In the genomic region with DNA sequence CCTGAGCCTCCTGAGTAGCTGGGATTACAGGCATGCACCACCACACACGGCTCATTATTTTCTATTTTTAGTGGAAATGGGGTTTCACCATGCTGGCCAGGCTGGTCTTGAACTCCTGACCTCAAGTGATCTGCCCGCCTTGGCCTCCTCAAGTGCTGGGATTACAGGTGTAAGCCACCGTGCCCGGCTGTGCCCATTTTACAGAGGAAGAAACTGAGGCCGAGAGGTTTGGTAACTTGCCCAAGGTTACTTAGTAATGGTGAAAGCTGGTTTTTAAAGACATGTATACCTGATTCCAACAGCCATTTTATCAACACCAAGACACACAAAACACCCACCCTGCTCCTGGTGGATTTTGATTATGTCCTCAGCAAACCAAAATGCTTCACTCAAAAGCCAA, we compare ENCODE assay signal across 39 cellular contexts.
"Had no signal": no experiment of that assay in that cellular context is flagged by ENCODE, and none has a peak within 500 bp of the region (broad histone marks: within the 10 kb centered on the region; RNA-seq: fewer than 3 reads in every experiment).

No MANE protein-coding gene starts in this region.

- H3K36me3 ChIP-seq: adrenal gland, ascending aorta, brain microvascular endothelial cell, breast epithelium, cardiac muscle cell had no signal

- H3K27ac Mint-ChIP-seq: activated naive CD4-positive, alpha-beta T cell treated with anti-CD3 and anti-CD28 coated beads for 36 hours; activated naive CD4-positive, alpha-beta T cell treated with anti-CD3 and anti-CD28 coated beads, Interleukin-2, amount 10 ng/mL, durations not matched to agents 7 days and 5 days; activated naive CD4-positive, alpha-beta T cell treated with anti-CD3 and anti-CD28 coated beads, Interleukin-2, amount 50 U/mL, for 24 hours; activated naive CD4-positive, alpha-beta T cell treated with anti-CD3 and anti-CD28 coated beads, Interleukin-2, amount 50 U/mL, for 72 hours; activated naive CD8-positive, alpha-beta T cell; activated naive CD8-positive, alpha-beta T cell treated with anti-CD3 and anti-CD28 coated beads for 36 hours; activated naive CD8-positive, alpha-beta T cell treated with anti-CD3 and anti-CD28 coated beads, Interleukin-2, amount 10 ng/mL, durations not matched to agents 7 days and 5 days; activated naive CD8-positive, alpha-beta T cell treated with anti-CD3 and anti-CD28 coated beads, Interleukin-2, amount 50 U/mL, for 24 hours; activated T-cell treated with anti-CD3 and anti-CD28 coated beads, Interleukin-2, amount 50 U/mL, for 24 hours; activated T-cell treated with anti-CD3 and anti-CD28 coated beads, Interleukin-2, amount 50 U/mL, for 72 hours; activated T-helper 1 cell treated with anti-CD3 and anti-CD28 coated beads, Interleukin-12 subunit alpha, Interleukin-12 subunit beta, Interleukin-2, Interleukin-4 antibody, amounts not matched to agents 30 ng/mL and 10 ng/mL and 1 ng/mL, durations not matched to agents 14 hours and 24 hours and 36 hours; activated T-helper 17 cell treated with anti-CD3 and anti-CD28 coated beads, Interleukin-2, amount 50 U/mL, for 72 hours; activated T-helper 2 cell treated with anti-CD3 and anti-CD28 coated beads, Interferon-gamma antibody, Interleukin-2, Interleukin-4, amounts not matched to agents 10 μg/mL and 5 μg/mL and 100 μg/mL, durations not matched to agents 14 hours and 24 hours and 36 hours; brain had no signal

- H3K9me3 ChIP-seq: adrenal gland, ascending aorta, body of pancreas, breast epithelium had no signal

- H3K9me3 Mint-ChIP-seq: activated naive CD4-positive, alpha-beta T cell treated with anti-CD3 and anti-CD28 coated beads for 36 hours; activated naive CD4-positive, alpha-beta T cell treated with anti-CD3 and anti-CD28 coated beads, Interleukin-2, amount 50 U/mL, for 24 hours; activated naive CD8-positive, alpha-beta T cell treated with anti-CD3 and anti-CD28 coated beads for 36 hours; activated naive CD8-positive, alpha-beta T cell treated with anti-CD3 and anti-CD28 coated beads, Interleukin-2, amount 50 U/mL, for 24 hours; activated T-cell treated with anti-CD3 and anti-CD28 coated beads, Interleukin-2, amount 50 U/mL, for 24 hours; activated T-cell treated with anti-CD3 and anti-CD28 coated beads, Interleukin-2, amount 50 U/mL, for 4 hours; activated T-cell treated with anti-CD3 and anti-CD28 coated beads, Interleukin-2, amount 50 U/mL, for 72 hours; activated T-helper 1 cell treated with anti-CD3 and anti-CD28 coated beads, Interleukin-12 subunit alpha, Interleukin-12 subunit beta, Interleukin-2, Interleukin-4 antibody, amounts not matched to agents 30 ng/mL and 10 ng/mL and 1 ng/mL, durations not matched to agents 14 hours and 24 hours and 36 hours; activated T-helper 17 cell treated with anti-CD3 and anti-CD28 coated beads, Interleukin-2, amount 50 U/mL, for 72 hours; activated T-helper 2 cell treated with anti-CD3 and anti-CD28 coated beads, Interferon-gamma antibody, Interleukin-2, Interleukin-4, amounts not matched to agents 10 μg/mL and 5 μg/mL and 100 μg/mL, durations not matched to agents 14 hours and 24 hours and 36 hours; brain; central memory CD8-positive, alpha-beta T cell had no signal

- H3K4me3 ChIP-seq: adrenal gland, ascending aorta, body of pancreas, breast epithelium, cardiac muscle cell had no signal

- H3K4me1 ChIP-seq: adrenal gland, ascending aorta, breast epithelium had no signal

- H3K36me3 Mint-ChIP-seq: activated naive CD4-positive, alpha-beta T cell treated with anti-CD3 and anti-CD28 coated beads, Interleukin-2, amount 50 U/mL, for 72 hours; activated naive CD8-positive, alpha-beta T cell had no signal

- H3K4me3 Mint-ChIP-seq: activated naive CD4-positive, alpha-beta T cell treated with anti-CD3 and anti-CD28 coated beads for 36 hours; activated naive CD4-positive, alpha-beta T cell treated with anti-CD3 and anti-CD28 coated beads, Interleukin-2, amount 10 ng/mL, durations not matched to agents 7 days and 5 days; activated naive CD4-positive, alpha-beta T cell treated with anti-CD3 and anti-CD28 coated beads, Interleukin-2, amount 50 U/mL, for 24 hours; activated naive CD8-positive, alpha-beta T cell; activated naive CD8-positive, alpha-beta T cell treated with anti-CD3 and anti-CD28 coated beads for 36 hours; activated naive CD8-positive, alpha-beta T cell treated with anti-CD3 and anti-CD28 coated beads, Interleukin-2, amount 10 ng/mL, durations not matched to agents 7 days and 5 days; activated naive CD8-positive, alpha-beta T cell treated with anti-CD3 and anti-CD28 coated beads, Interleukin-2, amount 50 U/mL, for 24 hours; activated T-cell treated with anti-CD3 and anti-CD28 coated beads, Interleukin-2, amount 50 U/mL, for 24 hours; activated T-cell treated with anti-CD3 and anti-CD28 coated beads, Interleukin-2, amount 50 U/mL, for 4 hours; activated T-cell treated with anti-CD3 and anti-CD28 coated beads, Interleukin-2, amount 50 U/mL, for 72 hours; activated T-helper 1 cell treated with anti-CD3 and anti-CD28 coated beads, Interleukin-12 subunit alpha, Interleukin-12 subunit beta, Interleukin-2, Interleukin-4 antibody, amounts not matched to agents 30 ng/mL and 10 ng/mL and 1 ng/mL, durations not matched to agents 14 hours and 24 hours and 36 hours; activated T-helper 17 cell treated with anti-CD3 and anti-CD28 coated beads, Interleukin-2, amount 50 U/mL, for 72 hours; brain; central memory CD8-positive, alpha-beta T cell had no signal

- ATAC-seq: activated naive CD4-positive, alpha-beta T cell treated with anti-CD3 and anti-CD28 coated beads, Interleukin-2, amount 50 U/mL, for 72 hours; activated naive CD8-positive, alpha-beta T cell treated with anti-CD3 and anti-CD28 coated beads, Interleukin-2, amount 50 U/mL, for 24 hours; activated T-cell treated with anti-CD3 and anti-CD28 coated beads, Interleukin-2, amount 50 U/mL, for 4 hours; activated T-cell treated with anti-CD3 and anti-CD28 coated beads, Interleukin-2, amount 50 U/mL, for 72 hours; activated T-helper 17 cell treated with anti-CD3 and anti-CD28 coated beads, Interleukin-2, amount 50 U/mL, for 72 hours; body of pancreas had no signal

- H3K27me3 ChIP-seq: adrenal gland, ascending aorta, body of pancreas, brain microvascular endothelial cell, breast epithelium, cardiac muscle cell had no signal

- H3K27me3 Mint-ChIP-seq: activated naive CD4-positive, alpha-beta T cell treated with anti-CD3 and anti-CD28 coated beads, Interleukin-2, amount 10 ng/mL, durations not matched to agents 7 days and 5 days; activated naive CD4-positive, alpha-beta T cell treated with anti-CD3 and anti-CD28 coated beads, Interleukin-2, amount 50 U/mL, for 24 hours; activated naive CD8-positive, alpha-beta T cell; activated naive CD8-positive, alpha-beta T cell treated with anti-CD3 and anti-CD28 coated beads for 36 hours; activated naive CD8-positive, alpha-beta T cell treated with anti-CD3 and anti-CD28 coated beads, Interleukin-2, amount 10 ng/mL, durations not matched to agents 7 days and 5 days; activated naive CD8-positive, alpha-beta T cell treated with anti-CD3 and anti-CD28 coated beads, Interleukin-2, amount 50 U/mL, for 24 hours; activated T-cell treated with anti-CD3 and anti-CD28 coated beads, Interleukin-2, amount 50 U/mL, for 24 hours; activated T-helper 17 cell treated with anti-CD3 and anti-CD28 coated beads, Interleukin-2, amount 50 U/mL, for 72 hours; central memory CD8-positive, alpha-beta T cell had no signal

- FAIRE-seq: astrocyte, bronchial epithelial cell had no signal

- H3K27ac ChIP-seq: adrenal gland, ascending aorta, body of pancreas, brain microvascular endothelial cell, breast epithelium, cardiac muscle cell had no signal

- DNase-seq: activated effector memory CD4-positive, alpha-beta T cell treated with Interleukin-2 at 50 U/mL for 16 hours; activated gamma-delta T cell; activated gamma-delta T cell treated with Interleukin-2 at 50 U/mL for 16 hours; activated naive CD4-positive, alpha-beta T cell; activated naive CD4-positive, alpha-beta T cell treated with anti-CD3 and anti-CD28 coated beads for 36 hours; activated naive CD4-positive, alpha-beta T cell treated with anti-CD3 and anti-CD28 coated beads, Interleukin-2, amount 10 ng/mL, durations not matched to agents 7 days and 5 days; activated naive CD4-positive, alpha-beta T cell treated with anti-CD3 and anti-CD28 coated beads, Interleukin-2, amount 50 U/mL, for 16 hours; activated naive CD4-positive, alpha-beta T cell treated with Interleukin-2 at 50 U/mL for 16 hours; activated naive CD8-positive, alpha-beta T cell treated with anti-CD3 and anti-CD28 coated beads for 36 hours; activated naive CD8-positive, alpha-beta T cell treated with anti-CD3 and anti-CD28 coated beads, Interleukin-2, amount 10 ng/mL, durations not matched to agents 7 days and 5 days; activated naive CD8-positive, alpha-beta T cell treated with anti-CD3 and anti-CD28 coated beads, Interleukin-2, amount 50 U/mL, for 24 hours; activated T-cell treated with anti-CD3 and anti-CD28 coated beads, Interleukin-2, amount 50 U/mL, for 1 hour; activated T-cell treated with anti-CD3 and anti-CD28 coated beads, Interleukin-2, amount 50 U/mL, for 24 hours; activated T-cell treated with anti-CD3 and anti-CD28 coated beads, Interleukin-2, amount 50 U/mL, for 4 hours; activated T-cell treated with anti-CD3 and anti-CD28 coated beads, Interleukin-2, amount 50 U/mL, for 48 hours; activated T-cell treated with anti-CD3 and anti-CD28 coated beads, Interleukin-2, amount 50 U/mL, for 72 hours; adrenal gland; amniotic stem cell; amygdala; anterior cingulate cortex; aorta; body of pancreas; brain microvascular endothelial cell; caudate nucleus; central memory CD4-positive, alpha-beta T cell; cerebellar nuclear complex had no signal
